ENCODE assay signal across 29 cellular contexts in genomic region chr10:116764979-116765378, GRCh38.
"Had no signal": no experiment of that assay in that cellular context is flagged by ENCODE, and none has a peak within 500 bp of the region (broad histone marks: within the 10 kb centered on the region; RNA-seq: fewer than 3 reads in every experiment).

No MANE protein-coding gene starts in this region.

- H3K36me3 ChIP-seq: MG63 had no signal

- H3K4me3 ChIP-seq: MG63 had no signal

- DNase-seq: Kasumi-1, MG63, MV-4-11, NCI-H1048, NCI-H1092, NCI-H1092 treated with DMSO at 0.1 percent for 48 hours, NCI-H1105, NCI-H1417 treated with DMSO at 0.1 percent for 48 hours, NCI-H1436, NCI-H1436 treated with DMSO at 0.1 percent for 48 hours, NCI-H146, NCI-H1694, NCI-H1694 treated with DMSO at 0.1 percent for 48 hours, NCI-H187, NCI-H187 treated with DMSO at 0.1 percent for 48 hours, NCI-H2029, NCI-H2029 treated with DMSO at 0.1 percent for 48 hours, NCI-H2081, NCI-H2081 treated with DMSO at 0.1 percent for 48 hours, NCI-H2107, NCI-H2171, NCI-H2171 treated with DMSO at 0.1 percent for 48 hours, NCI-H2227 treated with DMSO at 0.1 percent for 48 hours, NCI-H226, NCI-H345, NCI-H446, NCI-H446 treated with DMSO at 0.1 percent for 48 hours, NCI-H510A, NCI-H510A treated with DMSO at 0.1 percent for 48 hours had no signal

- H3K27me3 ChIP-seq: MG63 had no signal
